Comparison of ENCODE assay signal across 20 cellular contexts in genomic region chr20:51507357-51508036, GRCh38. TPM values are rescaled to one million over a fixed set of nuclear protein-coding genes. Genes with fewer than 3 reads are reported as not detected.
DNase-seq lines count a peak whose midpoint lies in the region; ATAC-seq and TF ChIP-seq lines count a peak whose summit lies in the region.
"Had no signal": no experiment of that assay in that cellular context is flagged by ENCODE, and none has a peak within 500 bp of the region (broad histone marks: within the 10 kb centered on the region; RNA-seq: fewer than 3 reads in every experiment).

No MANE protein-coding gene starts in this region.

- CTCF ChIA-PET in activated naive CD4-positive, alpha-beta T cell treated with anti-CD3 and anti-CD28 coated beads for 36 hours (lab: Charles Lee): interaction anchor here (0.7 kb wide), 1 partner anchor 88 kb away, joined by 3 read pairs; no protein-coding TSS in a partner anchor

- no peak for TF ChIP-seq POLR2A in gastrocnemius medialis (IDR thresholded peaks at IDR 0.05)

- no peak for DNase-seq in activated naive CD4-positive, alpha-beta T cell treated with anti-CD3 and anti-CD28 coated beads for 36 hours
- DNase-seq in immature natural killer cell: no peak
- no peak for DNase-seq in gastrocnemius medialis
- DNase-seq in stimulated activated CD4-positive, alpha-beta T cell treated with anti-CD3 and anti-CD28 coated beads, Interleukin-15, amount 100 ng/mL, for 24 hours: no peak
- DNase-seq in KBM-7: no peak
- DNase-seq in NCI-H2227 (lab: John Stamatoyannopoulos, UW; ENCODE audit: unreplicated experiment): no peak
- DNase-seq: activated CD4-positive, alpha-beta T cell treated with anti-CD3 and anti-CD28 coated beads for 36 hours; activated gamma-delta T cell; body of pancreas; GM23248; heart right ventricle; NCI-H146; NCI-H2171 treated with DMSO at 0.1 percent for 48 hours; occipital lobe; sigmoid colon had no signal

- in situ Hi-C loops in gastrocnemius medialis (cut with MboI; ENCODE audit: low sequenced_read_pairs in 4 of 4): no loop called here
- in situ Hi-C loops in KBM-7 (cut with MboI; ENCODE audit: low pct_unique_long_range_greater_than_20kb, low sequenced_read_pairs): no loop called here

- no peak overlapping the region for H3K27ac ChIP-seq in gastrocnemius medialis
- H3K27ac ChIP-seq: BLaER1 treated with 17β-estradiol and CSF1 and Interleukin-3, amounts not matched to agents 10 nM and 100 nM; body of pancreas; coronary artery; GM23248; heart right ventricle; sigmoid colon had no signal

- H3K4me1 ChIP-seq in gastrocnemius medialis: peaks cover 15 to 20% of the 10 kb centered on the region in 2 donors
- H3K4me1 ChIP-seq: body of pancreas had no signal

- no peak for ATAC-seq in activated T-helper 17 cell treated with anti-CD3 and anti-CD28 coated beads, Interleukin-2, amount 50 U/mL, for 72 hours (replicated peaks)
- peak; percentile 75 to 83 for ATAC-seq in gastrocnemius medialis
- ATAC-seq: activated CD4-positive, alpha-beta T cell treated with anti-CD3 and anti-CD28 coated beads for 36 hours; body of pancreas; Right ventricle myocardium inferior had no signal

- H3K4me3 ChIP-seq in gastrocnemius medialis: no peak overlapping the region
- H3K4me3 ChIP-seq: BLaER1 treated with 17β-estradiol and CSF1 and Interleukin-3, amounts not matched to agents 10 nM and 100 nM; body of pancreas; coronary artery; GM23248; heart right ventricle; sigmoid colon had no signal

- H3K36me3 Mint-ChIP-seq in activated naive CD4-positive, alpha-beta T cell treated with anti-CD3 and anti-CD28 coated beads, Interleukin-2, amount 50 U/mL, for 24 hours: peaks cover 25% of the 10 kb centered on the region
- H3K36me3 Mint-ChIP-seq in activated naive CD4-positive, alpha-beta T cell treated with anti-CD3 and anti-CD28 coated beads for 36 hours (ENCODE audit: low read depth): peaks cover 47% of the 10 kb centered on the region
- H3K36me3 Mint-ChIP-seq in activated T-helper 17 cell treated with anti-CD3 and anti-CD28 coated beads, Interleukin-2, amount 50 U/mL, for 72 hours (ENCODE audit: low read depth): peaks cover 94% of the 10 kb centered on the region
- H3K36me3 Mint-ChIP-seq in immature natural killer cell: peaks cover 40 to 56% (median 52%) of the 10 kb centered on the region in 3 donors

- H3K27ac Mint-ChIP-seq in activated naive CD4-positive, alpha-beta T cell treated with anti-CD3 and anti-CD28 coated beads, Interleukin-2, amount 50 U/mL, for 24 hours: peak overlapping the region; percentile 51
- H3K27ac Mint-ChIP-seq in activated naive CD4-positive, alpha-beta T cell treated with anti-CD3 and anti-CD28 coated beads for 36 hours: no peak overlapping the region
- H3K27ac Mint-ChIP-seq in activated T-helper 17 cell treated with anti-CD3 and anti-CD28 coated beads, Interleukin-2, amount 50 U/mL, for 72 hours: peak overlapping the region; percentile 85
- peak overlapping the region; percentile 91 to 100 (median 98) for H3K27ac Mint-ChIP-seq in immature natural killer cell
- H3K27ac Mint-ChIP-seq: activated CD4-positive, alpha-beta T cell treated with anti-CD3 and anti-CD28 coated beads for 36 hours had no signal

- H3K27me3 ChIP-seq in gastrocnemius medialis: no peaks in the 10 kb centered on the region
- H3K27me3 ChIP-seq: BLaER1 treated with 17β-estradiol and CSF1 and Interleukin-3, amounts not matched to agents 10 nM and 100 nM; body of pancreas; heart right ventricle; sigmoid colon had no signal

- H3K9me3 Mint-ChIP-seq in activated naive CD4-positive, alpha-beta T cell treated with anti-CD3 and anti-CD28 coated beads, Interleukin-2, amount 50 U/mL, for 24 hours: no peaks in the 10 kb centered on the region
- no peaks in the 10 kb centered on the region for H3K9me3 Mint-ChIP-seq in activated naive CD4-positive, alpha-beta T cell treated with anti-CD3 and anti-CD28 coated beads for 36 hours
- no peaks in the 10 kb centered on the region for H3K9me3 Mint-ChIP-seq in activated T-helper 17 cell treated with anti-CD3 and anti-CD28 coated beads, Interleukin-2, amount 50 U/mL, for 72 hours
- H3K9me3 Mint-ChIP-seq in immature natural killer cell: no peaks in the 10 kb centered on the region

- intact Hi-C loops in activated naive CD4-positive, alpha-beta T cell treated with anti-CD3 and anti-CD28 coated beads for 36 hours (cut with micrococcal nuclease): no loop called here
- intact Hi-C loops in gastrocnemius medialis (cut with DNase I; ENCODE audit: low total_unique reads): no loop called here

- no peaks in the 10 kb centered on the region for H3K36me3 ChIP-seq in gastrocnemius medialis
- H3K36me3 ChIP-seq: sigmoid colon had no signal

- H3K4me1 Mint-ChIP-seq in activated naive CD4-positive, alpha-beta T cell treated with anti-CD3 and anti-CD28 coated beads, Interleukin-2, amount 50 U/mL, for 24 hours: peaks cover 79% of the 10 kb centered on the region
- H3K4me1 Mint-ChIP-seq in activated naive CD4-positive, alpha-beta T cell treated with anti-CD3 and anti-CD28 coated beads for 36 hours (ENCODE audit: low read depth): peaks cover 45% of the 10 kb centered on the region
- H3K4me1 Mint-ChIP-seq in activated T-helper 17 cell treated with anti-CD3 and anti-CD28 coated beads, Interleukin-2, amount 50 U/mL, for 72 hours: peaks cover 45% of the 10 kb centered on the region
- H3K4me1 Mint-ChIP-seq in immature natural killer cell: peaks cover 98% of the 10 kb centered on the region in 2 donors

- H3K4me3 Mint-ChIP-seq in activated naive CD4-positive, alpha-beta T cell treated with anti-CD3 and anti-CD28 coated beads, Interleukin-2, amount 50 U/mL, for 24 hours: no peak overlapping the region
- H3K4me3 Mint-ChIP-seq in activated naive CD4-positive, alpha-beta T cell treated with anti-CD3 and anti-CD28 coated beads for 36 hours: no peak overlapping the region
- no peak overlapping the region for H3K4me3 Mint-ChIP-seq in activated T-helper 17 cell treated with anti-CD3 and anti-CD28 coated beads, Interleukin-2, amount 50 U/mL, for 72 hours
- peak overlapping the region; percentile 65 to 78 (median 69) for H3K4me3 Mint-ChIP-seq in immature natural killer cell
- H3K4me3 Mint-ChIP-seq: activated CD4-positive, alpha-beta T cell treated with anti-CD3 and anti-CD28 coated beads for 36 hours had no signal

- H3K9me3 ChIP-seq in gastrocnemius medialis: no peaks in the 10 kb centered on the region
- H3K9me3 ChIP-seq: BLaER1 treated with 17β-estradiol and CSF1 and Interleukin-3, amounts not matched to agents 10 nM and 100 nM; body of pancreas; heart right ventricle; sigmoid colon had no signal

- H3K27me3 Mint-ChIP-seq in activated naive CD4-positive, alpha-beta T cell treated with anti-CD3 and anti-CD28 coated beads, Interleukin-2, amount 50 U/mL, for 24 hours: no peaks in the 10 kb centered on the region
- H3K27me3 Mint-ChIP-seq in activated naive CD4-positive, alpha-beta T cell treated with anti-CD3 and anti-CD28 coated beads for 36 hours (ENCODE audit: low read depth): no peaks in the 10 kb centered on the region
- no peaks in the 10 kb centered on the region for H3K27me3 Mint-ChIP-seq in activated T-helper 17 cell treated with anti-CD3 and anti-CD28 coated beads, Interleukin-2, amount 50 U/mL, for 72 hours
- H3K27me3 Mint-ChIP-seq in immature natural killer cell (ENCODE audit: low read depth in 3 of 3): peaks cover 7 to 12% (median 10%) of the 10 kb centered on the region in 3 donors
- H3K27me3 Mint-ChIP-seq: activated CD4-positive, alpha-beta T cell treated with anti-CD3 and anti-CD28 coated beads for 36 hours had no signal

- TF ChIP-seq CTCF in gastrocnemius medialis (IDR thresholded peaks at IDR 0.05 in 4 of 5, conservative IDR thresholded peaks at IDR 0.05 in 1 of 5): no peak

RNA-seq across cellular contexts. Expression of gene NFATC2, which starts 35.0 kb away (rescaled TPM):
- 10 to 100 TPM; 15.7 to 17.4 TPM for total RNA-seq in activated naive CD4-positive, alpha-beta T cell treated with anti-CD3 and anti-CD28 coated beads for 36 hours
- 10 to 100 TPM; 29.4 to 41.1 TPM for total RNA-seq in activated T-helper 17 cell treated with anti-CD3 and anti-CD28 coated beads, Interleukin-2, amount 50 U/mL, for 72 hours
- 100 to 1,000 TPM in 1 of 3 donors, 10 to 100 TPM in 2; 14.5 to 101 (median 21.3) TPM for polyA plus RNA-seq in immature natural killer cell
- 1 to 10 TPM; 1.6 to 3.9 (median 2.8) TPM for total RNA-seq in gastrocnemius medialis

Comparison
In these comparisons a context has a peak if more than half of its experiments do, and no peak if none do; other contexts are left out.
1. H3K4me3 Mint-ChIP-seq: peak in immature natural killer cell (5 of 5); none in activated naive CD4-positive, alpha-beta T cell treated with anti-CD3 and anti-CD28 coated beads, Interleukin-2, amount 50 U/mL, for 24 hours (single experiment), activated naive CD4-positive, alpha-beta T cell treated with anti-CD3 and anti-CD28 coated beads for 36 hours (single experiment) and activated T-helper 17 cell treated with anti-CD3 and anti-CD28 coated beads, Interleukin-2, amount 50 U/mL, for 72 hours (single experiment).